ENCODE assay signal across 10 cellular contexts in the genomic region with DNA sequence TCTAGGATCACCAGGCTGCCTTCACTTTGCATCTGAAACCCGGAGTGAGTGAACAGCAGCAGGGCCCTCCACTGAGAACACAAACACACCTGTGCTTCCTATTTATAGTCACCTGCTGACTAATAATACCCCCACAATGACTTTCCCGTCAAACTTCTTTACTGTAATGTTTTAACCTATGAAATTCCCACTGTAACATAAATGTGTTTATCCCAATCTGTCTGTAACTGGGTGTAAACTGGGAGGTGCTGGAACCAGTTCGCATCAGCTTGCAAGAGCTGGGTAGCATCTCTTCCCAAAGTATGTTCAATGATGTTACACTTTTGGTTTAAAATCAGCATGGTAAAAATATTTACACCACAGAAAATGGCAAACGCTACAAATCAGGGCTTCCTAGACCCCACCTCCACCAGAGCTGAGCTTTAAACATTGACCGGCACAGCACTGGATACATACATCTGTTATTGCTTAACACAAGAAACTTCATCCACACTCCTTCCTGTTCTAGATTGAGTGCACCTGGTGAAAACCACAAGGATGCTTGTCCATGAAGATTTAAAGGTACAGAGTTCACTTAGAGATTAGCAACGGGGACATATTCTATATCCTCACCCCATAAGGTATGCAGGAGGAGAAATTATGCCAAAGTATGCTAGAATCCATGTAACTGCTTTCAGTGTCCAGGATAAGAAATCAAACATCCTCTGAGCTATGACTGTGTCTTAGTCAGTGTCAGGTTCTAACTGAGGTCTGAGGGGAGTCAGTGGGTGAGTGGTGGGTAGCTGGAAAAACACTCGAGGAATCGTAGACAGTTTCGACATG.
DNase-seq lines count a peak whose midpoint lies in the region; ATAC-seq and TF ChIP-seq lines count a peak whose summit lies in the region.
"Had no signal": no experiment of that assay in that cellular context is flagged by ENCODE, and none has a peak within 500 bp of the region (broad histone marks: within the 10 kb centered on the region; RNA-seq: fewer than 3 reads in every experiment).

No MANE protein-coding gene starts in this region.

- H3K9me3 ChIP-seq in mucosa of descending colon: no peaks in the 10 kb centered on the region

- ATAC-seq in GM19043 (IDR thresholded peaks at IDR 0.05; ENCODE audit: low read depth, unreplicated experiment) (peak; percentile 88), HG02763 (IDR thresholded peaks at IDR 0.05; ENCODE audit: unreplicated experiment) (peak; percentile 81), mucosa of descending colon (peak; percentile 63)
- ATAC-seq: sciatic nerve had no signal

- no peak overlapping the region for H3K4me3 ChIP-seq in mucosa of descending colon

- intact Hi-C loops in mucosa of descending colon (cut with DNase I, micrococcal nuclease): no loop called here

- DNase-seq in NCI-H146 (lab: John Stamatoyannopoulos, UW) (peak; percentile 93), mucosa of descending colon (no peak), NCI-H526 treated with DMSO at 0.1 percent for 48 hours (lab: John Stamatoyannopoulos, UW) (no peak), NCI-H1694 (lab: John Stamatoyannopoulos, UW) (no peak), Ammon's horn (ENCODE audit: low spot score) (no peak), medulla oblongata (ENCODE audit: extremely low spot score) (no peak)
- DNase-seq: activated CD4-positive, alpha-beta T cell treated with anti-CD3 and anti-CD28 coated beads, Interleukin-2, amount 50 U/mL, for 48 hours had no signal

- H3K4me1 ChIP-seq in mucosa of descending colon (ENCODE audit: low read depth): no peaks in the 10 kb centered on the region

- TF ChIP-seq CTCF in mucosa of descending colon (IDR thresholded peaks at IDR 0.05): no peak

- no peaks in the 10 kb centered on the region for H3K36me3 ChIP-seq in mucosa of descending colon (ENCODE audit: low read depth)
